Comparison of ENCODE assay signal across 1 cellular context in the genomic region with DNA sequence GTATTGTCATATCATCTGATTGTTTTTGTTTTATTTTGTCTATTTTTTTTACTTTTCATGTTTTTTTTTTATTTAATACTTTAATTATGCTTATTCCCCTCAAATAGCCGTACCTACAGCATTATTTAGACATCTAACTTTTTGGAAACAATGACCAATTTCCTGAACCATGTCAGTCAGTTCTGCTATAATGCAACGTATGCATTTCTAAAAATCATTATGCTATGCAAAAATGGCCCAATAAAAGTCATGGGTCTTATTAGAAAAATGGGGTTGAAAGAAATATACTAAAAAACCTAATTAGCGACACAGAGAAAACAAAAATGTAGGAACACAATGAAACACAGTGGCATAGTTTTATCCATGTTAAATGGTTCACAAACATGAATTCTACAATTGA.
TF ChIP-seq lines count a peak whose summit lies in the region.

No MANE protein-coding gene starts in this region.

TF ChIP-seq in HepG2, 621 proteins besides CTCF, POLR2A, EP300 and RAD21 (continued from another document):
- TF ChIP-seq, protein P1, sequence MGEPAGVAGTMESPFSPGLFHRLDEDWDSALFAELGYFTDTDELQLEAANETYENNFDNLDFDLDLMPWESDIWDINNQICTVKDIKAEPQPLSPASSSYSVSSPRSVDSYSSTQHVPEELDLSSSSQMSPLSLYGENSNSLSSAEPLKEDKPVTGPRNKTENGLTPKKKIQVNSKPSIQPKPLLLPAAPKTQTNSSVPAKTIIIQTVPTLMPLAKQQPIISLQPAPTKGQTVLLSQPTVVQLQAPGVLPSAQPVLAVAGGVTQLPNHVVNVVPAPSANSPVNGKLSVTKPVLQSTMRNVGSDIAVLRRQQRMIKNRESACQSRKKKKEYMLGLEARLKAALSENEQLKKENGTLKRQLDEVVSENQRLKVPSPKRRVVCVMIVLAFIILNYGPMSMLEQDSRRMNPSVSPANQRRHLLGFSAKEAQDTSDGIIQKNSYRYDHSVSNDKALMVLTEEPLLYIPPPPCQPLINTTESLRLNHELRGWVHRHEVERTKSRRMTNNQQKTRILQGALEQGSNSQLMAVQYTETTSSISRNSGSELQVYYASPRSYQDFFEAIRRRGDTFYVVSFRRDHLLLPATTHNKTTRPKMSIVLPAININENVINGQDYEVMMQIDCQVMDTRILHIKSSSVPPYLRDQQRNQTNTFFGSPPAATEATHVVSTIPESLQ (CRISPR knock-in tag; conservative IDR thresholded peaks at IDR 0.05), result no peak
- TF ChIP-seq ZNF20 (CRISPR knock-in tag; IDR thresholded peaks at IDR 0.05), result no peak
- TF ChIP-seq KLF13 (CRISPR knock-in tag; IDR thresholded peaks at IDR 0.05), result no peak
- TF ChIP-seq POGZ (CRISPR knock-in tag; IDR thresholded peaks at IDR 0.05), result no peak
- peak; percentile 66 for TF ChIP-seq MAFF (IDR thresholded peaks at IDR 0.05; ENCODE audit: low read depth, low read length)
- no peak for TF ChIP-seq MXI1 (IDR thresholded peaks at IDR 0.05; ENCODE audit: borderline replicate concordance, low read depth, low read length)
- TF ChIP-seq, protein P2, sequence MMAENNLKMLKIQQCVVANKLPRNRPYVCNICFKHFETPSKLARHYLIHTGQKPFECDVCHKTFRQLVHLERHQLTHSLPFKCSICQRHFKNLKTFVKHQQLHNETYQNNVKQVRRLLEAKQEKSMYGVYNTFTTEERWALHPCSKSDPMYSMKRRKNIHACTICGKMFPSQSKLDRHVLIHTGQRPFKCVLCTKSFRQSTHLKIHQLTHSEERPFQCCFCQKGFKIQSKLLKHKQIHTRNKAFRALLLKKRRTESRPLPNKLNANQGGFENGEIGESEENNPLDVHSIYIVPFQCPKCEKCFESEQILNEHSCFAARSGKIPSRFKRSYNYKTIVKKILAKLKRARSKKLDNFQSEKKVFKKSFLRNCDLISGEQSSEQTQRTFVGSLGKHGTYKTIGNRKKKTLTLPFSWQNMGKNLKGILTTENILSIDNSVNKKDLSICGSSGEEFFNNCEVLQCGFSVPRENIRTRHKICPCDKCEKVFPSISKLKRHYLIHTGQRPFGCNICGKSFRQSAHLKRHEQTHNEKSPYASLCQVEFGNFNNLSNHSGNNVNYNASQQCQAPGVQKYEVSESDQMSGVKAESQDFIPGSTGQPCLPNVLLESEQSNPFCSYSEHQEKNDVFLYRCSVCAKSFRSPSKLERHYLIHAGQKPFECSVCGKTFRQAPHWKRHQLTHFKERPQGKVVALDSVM (CRISPR knock-in tag; IDR thresholded peaks at IDR 0.05), result no peak
- no peak for TF ChIP-seq PHF20 (CRISPR knock-in tag; IDR thresholded peaks at IDR 0.05)
- TF ChIP-seq IKZF1 (IDR thresholded peaks at IDR 0.05), result no peak
- peak in 1 of 2 experiments; percentile 73; a peak in 2 of 4 replicates for TF ChIP-seq MAFK (conservative IDR thresholded peaks at IDR 0.05 in 1 of 2, IDR thresholded peaks at IDR 0.05 in 1 of 2; ENCODE audit: low read length in 2 of 2)
- TF ChIP-seq SP140L (CRISPR knock-in tag; IDR thresholded peaks at IDR 0.05; ENCODE audit: borderline replicate concordance), result no peak
- no peak for TF ChIP-seq HDAC6 (IDR thresholded peaks at IDR 0.05; ENCODE audit: low read depth, low read length)
- no peak for TF ChIP-seq ATF4 (CRISPR knock-in tag; IDR thresholded peaks at IDR 0.05)
- TF ChIP-seq GPN1 (CRISPR knock-in tag; IDR thresholded peaks at IDR 0.05; ENCODE audit: borderline replicate concordance), result no peak
